Comparison of ENCODE assay signal across 15 cellular contexts in genomic region chr15:34084086-34084485, GRCh38. TPM values are rescaled to one million over a fixed set of nuclear protein-coding genes. Genes with fewer than 3 reads are reported as not detected.
DNase-seq lines count a peak whose midpoint lies in the region; ATAC-seq, FAIRE-seq and TF ChIP-seq lines count a peak whose summit lies in the region.
"Had no signal": no experiment of that assay in that cellular context is flagged by ENCODE, and none has a peak within 500 bp of the region (broad histone marks: within the 10 kb centered on the region; RNA-seq: fewer than 3 reads in every experiment).

No MANE protein-coding gene starts in this region.

- no peak overlapping the region for H3K27ac ChIP-seq in endothelial cell of umbilical vein (ENCODE audit: insufficient read depth, low read depth, low read length)
- no peak overlapping the region for H3K27ac ChIP-seq in vagina
- H3K27ac ChIP-seq: WERI-Rb-1 had no signal

- no peaks in the 10 kb centered on the region for H3K79me2 ChIP-seq in endothelial cell of umbilical vein (ENCODE audit: control insufficient read depth, insufficient read depth, low read length)

- no peaks in the 10 kb centered on the region for H3K9me1 ChIP-seq in endothelial cell of umbilical vein (replicated peaks; ENCODE audit: control insufficient read depth, extremely low read depth, insufficient read depth, low read length)

- H3K9me3 ChIP-seq in endothelial cell of umbilical vein (replicated peaks; ENCODE audit: control insufficient read depth, insufficient read depth, low read length) (no peaks in the 10 kb centered on the region), vagina (no peaks in the 10 kb centered on the region)

- BruUV-seq in endothelial cell of umbilical vein (replicated peaks; lab: Mats Ljungman, UMichigan), result TSS peak; percentile 54

- DNase-seq in AG10803 (ENCODE audit: low read depth) (peak; percentile 80), HFF-Myc (ENCODE audit: extremely low read depth, low read depth) (peak; percentile 40), endothelial cell of umbilical vein (ENCODE audit: low read depth, low spot score) (no peak), middle frontal gyrus (ENCODE audit: extremely low spot score, low spot score) (peak; percentile 30), posterior vena cava (ENCODE audit: low spot score) (no peak), vagina (ENCODE audit: extremely low spot score in 2 of 2) (no peak)
- DNase-seq in activated CD8-positive, alpha-beta T cell treated with anti-CD3 and anti-CD28 coated beads, Interleukin-2, amount 10 ng/mL, durations not matched to agents 7 days and 5 days, result no peak
- DNase-seq in activated CD4-positive, alpha-beta T cell treated with anti-CD3 and anti-CD28 coated beads for 48 hours, result no peak
- DNase-seq: activated CD8-positive, alpha-beta memory T cell treated with anti-CD3 and anti-CD28 coated beads, Interleukin-2, amount 50 U/mL, for 48 hours; cortex of kidney; kidney; MV-4-11; naive B cell; stimulated activated naive B cell treated with anti-CD40 and anti-IgM and Interleukin-4, amounts not matched to agents 10 μg/mL and 1 μg/mL and 100 μg/mL, for 72 hours; WERI-Rb-1 had no signal

- H3K9me3 Mint-ChIP-seq in activated CD8-positive, alpha-beta T cell treated with anti-CD3 and anti-CD28 coated beads, Interleukin-2, amount 10 ng/mL, durations not matched to agents 7 days and 5 days (ENCODE audit: insufficient read depth), result no peaks in the 10 kb centered on the region
- H3K9me3 Mint-ChIP-seq: naive B cell; stimulated activated naive B cell treated with anti-CD40 and anti-IgM and Interleukin-4, amounts not matched to agents 10 μg/mL and 1 μg/mL and 100 μg/mL, for 72 hours had no signal

- TF ChIP-seq POLR2A in endothelial cell of umbilical vein (IDR thresholded peaks at IDR 0.05; ENCODE audit: low read depth, low read length) (no peak), vagina (IDR thresholded peaks at IDR 0.05) (no peak)

- intact Hi-C loops in endothelial cell of umbilical vein (cut with micrococcal nuclease) (no loop called here), posterior vena cava (cut with DNase I) (no loop called here), vagina (cut with DNase I) (no loop called here)

- no peaks in the 10 kb centered on the region for H3K4me1 Mint-ChIP-seq in activated CD8-positive, alpha-beta T cell treated with anti-CD3 and anti-CD28 coated beads, Interleukin-2, amount 10 ng/mL, durations not matched to agents 7 days and 5 days (ENCODE audit: low read depth)
- H3K4me1 Mint-ChIP-seq: naive B cell; stimulated activated naive B cell treated with anti-CD40 and anti-IgM and Interleukin-4, amounts not matched to agents 10 μg/mL and 1 μg/mL and 100 μg/mL, for 72 hours had no signal

- peaks cover 35% of the 10 kb centered on the region for H3K36me3 Mint-ChIP-seq in activated CD8-positive, alpha-beta T cell treated with anti-CD3 and anti-CD28 coated beads, Interleukin-2, amount 10 ng/mL, durations not matched to agents 7 days and 5 days (ENCODE audit: low read depth)

- H3K4me1 ChIP-seq in endothelial cell of umbilical vein (ENCODE audit: control insufficient read depth, extremely low read depth, insufficient read depth, low read length) (no peaks in the 10 kb centered on the region), vagina (peaks cover 4% of the 10 kb centered on the region)

- no peak overlapping the region for H2AFZ ChIP-seq in endothelial cell of umbilical vein (ENCODE audit: low read depth, low read length)

- TF ChIP-seq CTCF in AG10803 (conservative IDR thresholded peaks at IDR 0.05; ENCODE audit: low read length) (no peak), HFF-Myc (IDR thresholded peaks at IDR 0.05; ENCODE audit: low read depth, low read length, missing control alignments) (no peak), endothelial cell of umbilical vein (IDR thresholded peaks at IDR 0.05; ENCODE audit: extremely low read depth in 1 of 2, insufficient read depth in 1 of 2, low read depth in 1 of 2, low read length in 2 of 2) (no peak), vagina (IDR thresholded peaks at IDR 0.05) (no peak)

- CTCF ChIA-PET in endothelial cell of umbilical vein (lab: Charles Lee), result no interaction called here
- CTCF ChIA-PET in activated CD8-positive, alpha-beta T cell treated with anti-CD3 and anti-CD28 coated beads, Interleukin-2, amount 10 ng/mL, durations not matched to agents 7 days and 5 days (lab: Charles Lee), result interaction anchor here (0.8 to 1.5 kb wide), 2 partner anchors 22 to 23 kb away, joined by 4 to 5 read pairs; no protein-coding TSS in a partner anchor

- H3K27me3 ChIP-seq in endothelial cell of umbilical vein (ENCODE audit: control insufficient read depth in 2 of 2, insufficient read depth in 2 of 2, low read length in 2 of 2) (no peaks in the 10 kb centered on the region), vagina (no peaks in the 10 kb centered on the region)

- POLR2A ChIA-PET in endothelial cell of umbilical vein (lab: Charles Lee), result no interaction called here
- POLR2A ChIA-PET in activated CD8-positive, alpha-beta T cell treated with anti-CD3 and anti-CD28 coated beads, Interleukin-2, amount 10 ng/mL, durations not matched to agents 7 days and 5 days (lab: Charles Lee), result no interaction called here

- H3K4me3 ChIP-seq in AG10803 (ENCODE audit: low read length), result no peak overlapping the region
- no peak overlapping the region for H3K4me3 ChIP-seq in HFF-Myc (replicated peaks; ENCODE audit: low read depth, low read length)
- no peak overlapping the region for H3K4me3 ChIP-seq in endothelial cell of umbilical vein (replicated peaks in 1 of 3; ENCODE audit: insufficient read depth in 1 of 3, low read depth in 1 of 3, low read length in 3 of 3)
- no peak overlapping the region for H3K4me3 ChIP-seq in vagina

- no peak overlapping the region for H3K4me3 Mint-ChIP-seq in activated CD8-positive, alpha-beta T cell treated with anti-CD3 and anti-CD28 coated beads, Interleukin-2, amount 10 ng/mL, durations not matched to agents 7 days and 5 days
- H3K4me3 Mint-ChIP-seq: naive B cell; stimulated activated naive B cell treated with anti-CD40 and anti-IgM and Interleukin-4, amounts not matched to agents 10 μg/mL and 1 μg/mL and 100 μg/mL, for 72 hours had no signal

- dilution Hi-C loops in endothelial cell of umbilical vein (cut with MboI; ENCODE audit: extremely low pct_ligation_motif_present, low sequenced_read_pairs), result no loop called here

- H4K20me1 ChIP-seq in endothelial cell of umbilical vein (replicated peaks; ENCODE audit: control insufficient read depth, extremely low read depth, insufficient read depth, low read length), result no peaks in the 10 kb centered on the region

- no peak for ATAC-seq in activated CD8-positive, alpha-beta T cell treated with anti-CD3 and anti-CD28 coated beads, Interleukin-2, amount 10 ng/mL, durations not matched to agents 7 days and 5 days
- ATAC-seq: stimulated activated naive B cell treated with anti-CD40 and anti-IgM and Interleukin-4, amounts not matched to agents 10 μg/mL and 1 μg/mL and 100 μg/mL, for 72 hours had no signal

- peaks cover 11 to 14% of the 10 kb centered on the region in 2 experiments for H3K36me3 ChIP-seq in endothelial cell of umbilical vein (ENCODE audit: control insufficient read depth in 2 of 2, extremely low read depth in 1 of 2, insufficient read depth in 2 of 2, low read length in 2 of 2)
- peaks cover 0 to 14% of the 10 kb centered on the region in 2 donors for H3K36me3 ChIP-seq in vagina

- H3K27me3 Mint-ChIP-seq in activated CD8-positive, alpha-beta T cell treated with anti-CD3 and anti-CD28 coated beads, Interleukin-2, amount 10 ng/mL, durations not matched to agents 7 days and 5 days (ENCODE audit: low read depth), result no peaks in the 10 kb centered on the region
- H3K27me3 Mint-ChIP-seq: naive B cell; stimulated activated naive B cell treated with anti-CD40 and anti-IgM and Interleukin-4, amounts not matched to agents 10 μg/mL and 1 μg/mL and 100 μg/mL, for 72 hours had no signal

- FAIRE-seq in endothelial cell of umbilical vein (lab: Jason Lieb, UNC), result no peak
- FAIRE-seq: kidney had no signal

- H3K4me2 ChIP-seq in endothelial cell of umbilical vein (ENCODE audit: insufficient read depth, low read length), result no peak overlapping the region

- no peak overlapping the region for H3K27ac Mint-ChIP-seq in activated CD8-positive, alpha-beta T cell treated with anti-CD3 and anti-CD28 coated beads, Interleukin-2, amount 10 ng/mL, durations not matched to agents 7 days and 5 days
- H3K27ac Mint-ChIP-seq: naive B cell; stimulated activated naive B cell treated with anti-CD40 and anti-IgM and Interleukin-4, amounts not matched to agents 10 μg/mL and 1 μg/mL and 100 μg/mL, for 72 hours had no signal

- no peak overlapping the region for H3K9ac ChIP-seq in endothelial cell of umbilical vein (replicated peaks; ENCODE audit: extremely low read depth, insufficient read depth, low read length)

RNA-seq across cellular contexts. Expression of gene EMC7, which starts 17.6 kb away (rescaled TPM):
- total RNA-seq in endothelial cell of umbilical vein, result 69.9 and 70.6 TPM in 2 replicates
- polyA plus RNA-seq in endothelial cell of umbilical vein, result 46.9 and 57.0 TPM in 2 replicates
- 67.7 and 74.8 TPM in 2 replicates for polyA plus RNA-seq in endothelial cell of umbilical vein (2011; cell fraction: cytosol; rRNA removed)
- 23.2 and 37.0 TPM in 2 replicates for polyA plus RNA-seq in endothelial cell of umbilical vein (2011; cell fraction: nucleus; rRNA removed)
- 75.4 and 100 TPM in 2 replicates for polyA plus RNA-seq in endothelial cell of umbilical vein (2012)
- 23.8 and 32.8 TPM in 2 replicates for polyA minus RNA-seq in endothelial cell of umbilical vein
- polyA minus RNA-seq in endothelial cell of umbilical vein (2011; cell fraction: cytosol; rRNA and poly(A)+ RNA removed), result 26.0 TPM
- polyA minus RNA-seq in endothelial cell of umbilical vein (2011; cell fraction: nucleus; rRNA and poly(A)+ RNA removed), result 8.3 and 12.6 TPM in 2 replicates
- 10 to 100 TPM; 54.3 to 58.4 TPM for total RNA-seq in activated CD8-positive, alpha-beta T cell treated with anti-CD3 and anti-CD28 coated beads, Interleukin-2, amount 10 ng/mL, durations not matched to agents 7 days and 5 days
- 10 to 100 TPM; 57.1 to 62.6 TPM for total RNA-seq in posterior vena cava
- 31.4 TPM for total RNA-seq in vagina

RNA-seq across cellular contexts. Expression of gene PGBD4, which starts 17.8 kb away (rescaled TPM):
- total RNA-seq in endothelial cell of umbilical vein (1.1 TPM in 2 replicates), posterior vena cava (1 to 10 TPM; 1.2 to 1.4 TPM), vagina (1.5 TPM)
- 0.39 and 0.41 TPM in 2 replicates for polyA plus RNA-seq in endothelial cell of umbilical vein
- 0.49 and 0.56 TPM in 2 replicates for polyA plus RNA-seq in endothelial cell of umbilical vein (2011; cell fraction: cytosol; rRNA removed)
- 1.0 and 1.4 TPM in 2 replicates for polyA plus RNA-seq in endothelial cell of umbilical vein (2011; cell fraction: nucleus; rRNA removed)
- polyA plus RNA-seq in endothelial cell of umbilical vein (2012), result 0.72 and 0.98 TPM in 2 replicates
- polyA minus RNA-seq in endothelial cell of umbilical vein, result 1.4 TPM in 2 replicates
- 0.61 TPM for polyA minus RNA-seq in endothelial cell of umbilical vein (2011; cell fraction: cytosol; rRNA and poly(A)+ RNA removed)
- polyA minus RNA-seq in endothelial cell of umbilical vein (2011; cell fraction: nucleus; rRNA and poly(A)+ RNA removed), result 1.3 and 1.9 TPM in 2 replicates
- total RNA-seq in activated CD8-positive, alpha-beta T cell treated with anti-CD3 and anti-CD28 coated beads, Interleukin-2, amount 10 ng/mL, durations not matched to agents 7 days and 5 days, result 1 to 10 TPM; 2.8 to 2.9 TPM

RNA-seq across cellular contexts. Expression of gene AVEN, which starts 45.1 kb away (rescaled TPM):
- 20.5 and 23.3 TPM in 2 replicates for total RNA-seq in endothelial cell of umbilical vein
- 5.5 and 7.7 TPM in 2 replicates for polyA plus RNA-seq in endothelial cell of umbilical vein
- 11.0 and 12.5 TPM in 2 replicates for polyA plus RNA-seq in endothelial cell of umbilical vein (2011; cell fraction: cytosol; rRNA removed)
- polyA plus RNA-seq in endothelial cell of umbilical vein (2011; cell fraction: nucleus; rRNA removed), result 8.1 and 10.3 TPM in 2 replicates
- 16.5 and 25.3 TPM in 2 replicates for polyA plus RNA-seq in endothelial cell of umbilical vein (2012)
- 7.0 and 7.4 TPM in 2 replicates for polyA minus RNA-seq in endothelial cell of umbilical vein
- 3.4 TPM for polyA minus RNA-seq in endothelial cell of umbilical vein (2011; cell fraction: cytosol; rRNA and poly(A)+ RNA removed)
- 6.6 and 10.1 TPM in 2 replicates for polyA minus RNA-seq in endothelial cell of umbilical vein (2011; cell fraction: nucleus; rRNA and poly(A)+ RNA removed)
- total RNA-seq in activated CD8-positive, alpha-beta T cell treated with anti-CD3 and anti-CD28 coated beads, Interleukin-2, amount 10 ng/mL, durations not matched to agents 7 days and 5 days, result 1 to 10 TPM; 8.5 to 8.7 TPM
- total RNA-seq in posterior vena cava, result 10 to 100 TPM; 20.5 to 30.9 TPM
- 7.4 TPM for total RNA-seq in vagina

Comparison
In these comparisons a context has a peak if more than half of its experiments do, and no peak if none do; other contexts are left out.
1. DNase-seq: peak in AG10803 (single experiment), HFF-Myc (single experiment) and middle frontal gyrus (single experiment); none in endothelial cell of umbilical vein (single experiment), activated CD8-positive, alpha-beta T cell treated with anti-CD3 and anti-CD28 coated beads, Interleukin-2, amount 10 ng/mL, durations not matched to agents 7 days and 5 days (single experiment), posterior vena cava (single experiment), activated CD4-positive, alpha-beta T cell treated with anti-CD3 and anti-CD28 coated beads for 48 hours (single experiment) and vagina (0 of 2).